24 cellular contexts compared by ENCODE assay signal in the genomic region with DNA sequence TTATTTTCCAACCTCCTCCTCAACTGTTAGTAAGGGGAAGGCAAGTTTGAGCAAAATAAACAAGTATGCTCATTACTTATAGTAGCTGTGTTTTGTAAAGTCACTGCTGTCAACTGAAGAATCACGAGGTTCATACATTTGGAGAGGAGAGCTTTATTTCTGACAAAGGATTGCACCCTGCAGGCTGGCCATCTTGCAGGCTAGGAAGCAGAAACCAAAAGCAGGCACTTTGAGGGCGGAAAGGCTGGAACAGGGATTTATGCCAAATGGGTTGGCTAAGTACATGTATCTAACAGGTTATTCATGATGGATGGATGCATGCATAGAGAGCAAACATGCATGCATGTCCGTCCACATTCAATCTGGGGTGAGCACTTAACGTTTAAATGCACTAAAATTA.
"Had no signal": no experiment of that assay in that cellular context is flagged by ENCODE, and none has a peak within 500 bp of the region (broad histone marks: within the 10 kb centered on the region; RNA-seq: fewer than 3 reads in every experiment).

No MANE protein-coding gene starts in this region.

- ATAC-seq: naive thymus-derived CD8-positive, alpha-beta T cell; natural killer cell treated with Interleukin-12 subunit alpha and Interleukin-12 subunit beta and Interleukin-15 and Interleukin-18, amount 100 ng/mL, for 72 hours; pancreas; psoas muscle; right cardiac atrium; right lobe of liver; stimulated activated effector memory CD8-positive, alpha-beta T cell treated with anti-CD3 and anti-CD28 coated beads, Interleukin-12 subunit alpha, Interleukin-12 subunit beta, amount 100 ng/mL, for 72 hours; stimulated activated naive B cell treated with anti-CD40 and anti-IgM and Interleukin-4, amounts not matched to agents 10 μg/mL and 1 μg/mL and 100 μg/mL, for 72 hours; upper lobe of right lung had no signal

- H3K36me3 ChIP-seq: neutrophil, pancreas, right lobe of liver, sigmoid colon, stomach, thoracic aorta, thyroid gland, tibial nerve, upper lobe of right lung, uterus had no signal

- DNase-seq: naive thymus-derived CD8-positive, alpha-beta T cell; nephron progenitor cell; nucleus accumbens; pancreas; psoas muscle; right cardiac atrium; right lobe of liver; sigmoid colon; small intestine; stimulated activated CD4-positive, alpha-beta T cell treated with anti-CD3 and anti-CD28 coated beads, Interleukin-15, amount 100 ng/mL, for 24 hours; stimulated activated CD4-positive, alpha-beta T cell treated with anti-CD3 and anti-CD28 coated beads, Interleukin-2, amount 100 ng/mL, for 24 hours; stimulated activated CD4-positive, alpha-beta T cell treated with anti-CD3 and anti-CD28 coated beads, Interleukin-2, amount 100 ng/mL, for 48 hours; stimulated activated CD4-positive, alpha-beta T cell treated with anti-CD3 and anti-CD28 coated beads, Interleukin-4, amount 100 ng/mL, for 24 hours; stimulated activated naive B cell treated with anti-CD40 and anti-IgM and Interleukin-4, amounts not matched to agents 10 μg/mL and 1 μg/mL and 100 μg/mL, for 72 hours; stimulated activated naive CD4-positive, alpha-beta T cell treated with Interleukin-2 at 50 U/mL for 16 hours; stomach; thyroid gland; upper lobe of right lung; uterus had no signal

- H3K4me3 ChIP-seq: pancreas, psoas muscle, right lobe of liver, sigmoid colon, stomach, thoracic aorta, thyroid gland, tibial nerve, upper lobe of right lung, uterus had no signal

- H3K9me3 ChIP-seq: neutrophil, pancreas, psoas muscle, right lobe of liver, sigmoid colon, thoracic aorta, thyroid gland, upper lobe of right lung had no signal

- FAIRE-seq: pancreas, small intestine had no signal

- H3K27ac ChIP-seq: neutrophil, pancreas, psoas muscle, right lobe of liver, sigmoid colon, stomach, thoracic aorta, thyroid gland, tibial nerve, upper lobe of right lung, uterus had no signal

- H3K27me3 ChIP-seq: pancreas, right lobe of liver, sigmoid colon, thyroid gland, uterus had no signal

- H3K4me1 ChIP-seq: pancreas, right lobe of liver, sigmoid colon, stomach, thyroid gland, tibial nerve, upper lobe of right lung, uterus had no signal
